In the genomic region with DNA sequence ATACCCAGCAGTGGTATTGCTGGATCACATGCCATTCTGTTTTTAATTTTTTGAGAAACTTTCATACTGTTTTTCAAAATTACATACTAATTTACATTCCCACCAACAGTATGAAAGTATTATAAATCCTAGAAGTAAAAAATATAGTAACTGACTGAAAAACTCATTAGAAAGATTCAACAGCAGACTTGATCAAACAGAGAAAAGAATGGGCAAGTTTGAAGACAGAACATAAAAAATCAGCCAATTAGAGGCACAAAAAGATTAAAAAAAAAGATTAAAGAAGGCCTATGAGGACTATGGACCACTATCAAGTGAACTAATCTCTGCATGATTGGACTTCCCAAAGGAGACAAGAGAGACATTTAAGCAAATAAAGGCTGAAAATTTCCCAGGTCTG, we compare ENCODE assay signal across 40 cellular contexts.
"Had no signal": no experiment of that assay in that cellular context is flagged by ENCODE, and none has a peak within 500 bp of the region (broad histone marks: within the 10 kb centered on the region; RNA-seq: fewer than 3 reads in every experiment).

No MANE protein-coding gene starts in this region.

- H3K27me3 Mint-ChIP-seq: activated naive CD4-positive, alpha-beta T cell treated with anti-CD3 and anti-CD28 coated beads, Interleukin-2, amount 10 ng/mL, durations not matched to agents 7 days and 5 days; activated naive CD4-positive, alpha-beta T cell treated with anti-CD3 and anti-CD28 coated beads, Interleukin-2, amount 50 U/mL, for 24 hours; activated naive CD8-positive, alpha-beta T cell; activated naive CD8-positive, alpha-beta T cell treated with anti-CD3 and anti-CD28 coated beads for 36 hours; activated naive CD8-positive, alpha-beta T cell treated with anti-CD3 and anti-CD28 coated beads, Interleukin-2, amount 10 ng/mL, durations not matched to agents 7 days and 5 days; activated naive CD8-positive, alpha-beta T cell treated with anti-CD3 and anti-CD28 coated beads, Interleukin-2, amount 50 U/mL, for 24 hours; activated T-cell treated with anti-CD3 and anti-CD28 coated beads, Interleukin-2, amount 50 U/mL, for 24 hours; activated T-helper 17 cell treated with anti-CD3 and anti-CD28 coated beads, Interleukin-2, amount 50 U/mL, for 72 hours; central memory CD8-positive, alpha-beta T cell had no signal

- H3K27ac Mint-ChIP-seq: activated naive CD4-positive, alpha-beta T cell treated with anti-CD3 and anti-CD28 coated beads for 36 hours; activated naive CD4-positive, alpha-beta T cell treated with anti-CD3 and anti-CD28 coated beads, Interleukin-2, amount 10 ng/mL, durations not matched to agents 7 days and 5 days; activated naive CD4-positive, alpha-beta T cell treated with anti-CD3 and anti-CD28 coated beads, Interleukin-2, amount 50 U/mL, for 24 hours; activated naive CD4-positive, alpha-beta T cell treated with anti-CD3 and anti-CD28 coated beads, Interleukin-2, amount 50 U/mL, for 72 hours; activated naive CD8-positive, alpha-beta T cell; activated naive CD8-positive, alpha-beta T cell treated with anti-CD3 and anti-CD28 coated beads for 36 hours; activated naive CD8-positive, alpha-beta T cell treated with anti-CD3 and anti-CD28 coated beads, Interleukin-2, amount 10 ng/mL, durations not matched to agents 7 days and 5 days; activated naive CD8-positive, alpha-beta T cell treated with anti-CD3 and anti-CD28 coated beads, Interleukin-2, amount 50 U/mL, for 24 hours; activated T-cell treated with anti-CD3 and anti-CD28 coated beads, Interleukin-2, amount 50 U/mL, for 24 hours; activated T-cell treated with anti-CD3 and anti-CD28 coated beads, Interleukin-2, amount 50 U/mL, for 72 hours; activated T-helper 1 cell treated with anti-CD3 and anti-CD28 coated beads, Interleukin-12 subunit alpha, Interleukin-12 subunit beta, Interleukin-2, Interleukin-4 antibody, amounts not matched to agents 30 ng/mL and 10 ng/mL and 1 ng/mL, durations not matched to agents 14 hours and 24 hours and 36 hours; activated T-helper 17 cell treated with anti-CD3 and anti-CD28 coated beads, Interleukin-2, amount 50 U/mL, for 72 hours; activated T-helper 2 cell treated with anti-CD3 and anti-CD28 coated beads, Interferon-gamma antibody, Interleukin-2, Interleukin-4, amounts not matched to agents 10 μg/mL and 5 μg/mL and 100 μg/mL, durations not matched to agents 14 hours and 24 hours and 36 hours; brain had no signal

- H3K36me3 ChIP-seq: adrenal gland, ascending aorta, brain microvascular endothelial cell, breast epithelium, cardiac muscle cell had no signal

- H3K4me1 Mint-ChIP-seq: activated naive CD4-positive, alpha-beta T cell treated with anti-CD3 and anti-CD28 coated beads, Interleukin-2, amount 10 ng/mL, durations not matched to agents 7 days and 5 days; activated naive CD4-positive, alpha-beta T cell treated with anti-CD3 and anti-CD28 coated beads, Interleukin-2, amount 50 U/mL, for 24 hours; activated naive CD8-positive, alpha-beta T cell treated with anti-CD3 and anti-CD28 coated beads for 36 hours; activated naive CD8-positive, alpha-beta T cell treated with anti-CD3 and anti-CD28 coated beads, Interleukin-2, amount 10 ng/mL, durations not matched to agents 7 days and 5 days; activated naive CD8-positive, alpha-beta T cell treated with anti-CD3 and anti-CD28 coated beads, Interleukin-2, amount 50 U/mL, for 24 hours; activated T-helper 17 cell treated with anti-CD3 and anti-CD28 coated beads, Interleukin-2, amount 50 U/mL, for 72 hours; brain; central memory CD8-positive, alpha-beta T cell had no signal

- H3K36me3 Mint-ChIP-seq: activated naive CD4-positive, alpha-beta T cell treated with anti-CD3 and anti-CD28 coated beads, Interleukin-2, amount 10 ng/mL, durations not matched to agents 7 days and 5 days; activated naive CD8-positive, alpha-beta T cell; activated naive CD8-positive, alpha-beta T cell treated with anti-CD3 and anti-CD28 coated beads for 36 hours; activated naive CD8-positive, alpha-beta T cell treated with anti-CD3 and anti-CD28 coated beads, Interleukin-2, amount 10 ng/mL, durations not matched to agents 7 days and 5 days; brain had no signal

- FAIRE-seq: astrocyte, bronchial epithelial cell had no signal

- H3K27ac ChIP-seq: adrenal gland, ascending aorta, body of pancreas, brain microvascular endothelial cell, breast epithelium, cardiac muscle cell had no signal

- H3K27me3 ChIP-seq: adrenal gland, ascending aorta, body of pancreas, brain microvascular endothelial cell, breast epithelium, cardiac muscle cell had no signal

- DNase-seq: activated effector memory CD4-positive, alpha-beta T cell treated with anti-CD3 and anti-CD28 coated beads, Interleukin-2, amount 50 U/mL, for 16 hours; activated effector memory CD4-positive, alpha-beta T cell treated with Interleukin-2 at 50 U/mL for 16 hours; activated gamma-delta T cell; activated gamma-delta T cell treated with Interleukin-2 at 50 U/mL for 16 hours; activated naive CD4-positive, alpha-beta T cell; activated naive CD4-positive, alpha-beta T cell treated with anti-CD3 and anti-CD28 coated beads for 36 hours; activated naive CD4-positive, alpha-beta T cell treated with anti-CD3 and anti-CD28 coated beads, Interleukin-2, amount 10 ng/mL, durations not matched to agents 7 days and 5 days; activated naive CD4-positive, alpha-beta T cell treated with anti-CD3 and anti-CD28 coated beads, Interleukin-2, amount 50 U/mL, for 16 hours; activated naive CD4-positive, alpha-beta T cell treated with Interleukin-2 at 50 U/mL for 16 hours; activated naive CD8-positive, alpha-beta T cell treated with anti-CD3 and anti-CD28 coated beads for 36 hours; activated naive CD8-positive, alpha-beta T cell treated with anti-CD3 and anti-CD28 coated beads, Interleukin-2, amount 10 ng/mL, durations not matched to agents 7 days and 5 days; activated naive CD8-positive, alpha-beta T cell treated with anti-CD3 and anti-CD28 coated beads, Interleukin-2, amount 50 U/mL, for 24 hours; activated T-cell treated with anti-CD3 and anti-CD28 coated beads, Interleukin-2, amount 50 U/mL, for 1 hour; activated T-cell treated with anti-CD3 and anti-CD28 coated beads, Interleukin-2, amount 50 U/mL, for 24 hours; activated T-cell treated with anti-CD3 and anti-CD28 coated beads, Interleukin-2, amount 50 U/mL, for 4 hours; activated T-cell treated with anti-CD3 and anti-CD28 coated beads, Interleukin-2, amount 50 U/mL, for 48 hours; activated T-cell treated with anti-CD3 and anti-CD28 coated beads, Interleukin-2, amount 50 U/mL, for 72 hours; adrenal gland; amniotic stem cell; amygdala; anterior cingulate cortex; aorta; body of pancreas; brain microvascular endothelial cell; caudate nucleus; central memory CD4-positive, alpha-beta T cell; cerebellar nuclear complex had no signal

- ATAC-seq: activated naive CD4-positive, alpha-beta T cell treated with anti-CD3 and anti-CD28 coated beads, Interleukin-2, amount 50 U/mL, for 72 hours; activated naive CD8-positive, alpha-beta T cell treated with anti-CD3 and anti-CD28 coated beads, Interleukin-2, amount 50 U/mL, for 24 hours; activated T-cell treated with anti-CD3 and anti-CD28 coated beads, Interleukin-2, amount 50 U/mL, for 4 hours; activated T-cell treated with anti-CD3 and anti-CD28 coated beads, Interleukin-2, amount 50 U/mL, for 72 hours; activated T-helper 17 cell treated with anti-CD3 and anti-CD28 coated beads, Interleukin-2, amount 50 U/mL, for 72 hours; body of pancreas had no signal

- H3K4me3 ChIP-seq: adrenal gland, ascending aorta, body of pancreas, breast epithelium, cardiac muscle cell had no signal

- H3K4me3 Mint-ChIP-seq: activated naive CD4-positive, alpha-beta T cell treated with anti-CD3 and anti-CD28 coated beads for 36 hours; activated naive CD4-positive, alpha-beta T cell treated with anti-CD3 and anti-CD28 coated beads, Interleukin-2, amount 10 ng/mL, durations not matched to agents 7 days and 5 days; activated naive CD4-positive, alpha-beta T cell treated with anti-CD3 and anti-CD28 coated beads, Interleukin-2, amount 50 U/mL, for 24 hours; activated naive CD8-positive, alpha-beta T cell; activated naive CD8-positive, alpha-beta T cell treated with anti-CD3 and anti-CD28 coated beads for 36 hours; activated naive CD8-positive, alpha-beta T cell treated with anti-CD3 and anti-CD28 coated beads, Interleukin-2, amount 10 ng/mL, durations not matched to agents 7 days and 5 days; activated naive CD8-positive, alpha-beta T cell treated with anti-CD3 and anti-CD28 coated beads, Interleukin-2, amount 50 U/mL, for 24 hours; activated T-cell treated with anti-CD3 and anti-CD28 coated beads, Interleukin-2, amount 50 U/mL, for 24 hours; activated T-cell treated with anti-CD3 and anti-CD28 coated beads, Interleukin-2, amount 50 U/mL, for 4 hours; activated T-cell treated with anti-CD3 and anti-CD28 coated beads, Interleukin-2, amount 50 U/mL, for 72 hours; activated T-helper 1 cell treated with anti-CD3 and anti-CD28 coated beads, Interleukin-12 subunit alpha, Interleukin-12 subunit beta, Interleukin-2, Interleukin-4 antibody, amounts not matched to agents 30 ng/mL and 10 ng/mL and 1 ng/mL, durations not matched to agents 14 hours and 24 hours and 36 hours; activated T-helper 17 cell treated with anti-CD3 and anti-CD28 coated beads, Interleukin-2, amount 50 U/mL, for 72 hours; brain; central memory CD8-positive, alpha-beta T cell had no signal

- H3K4me1 ChIP-seq: adrenal gland, ascending aorta, body of pancreas, breast epithelium had no signal
